Comparison of ENCODE assay signal across 1 cellular context in genomic region chr15:88605507-88606436, GRCh38.
TF ChIP-seq lines count a peak whose summit lies in the region.

No MANE protein-coding gene starts in this region.

TF ChIP-seq in HEK293, 187 proteins besides CTCF, POLR2A, EP300 and RAD21 (continued from another document):
- TF ChIP-seq PBX3 (CRISPR knock-in tag; IDR thresholded peaks at IDR 0.05) (peak; percentile 96), BCL11B (tag by site-specific recombination; IDR thresholded peaks at IDR 0.05; ENCODE audit: low read depth) (0 out of 2 replicates have a peak, but pooled peaks have one; percentile 51), ZBTB49 (tag by site-specific recombination; IDR thresholded peaks at IDR 0.05; ENCODE audit: low read depth) (no peak), ZNF423 (tag by site-specific recombination; IDR thresholded peaks at IDR 0.05) (peak; percentile 98), ZNF654 (tag by site-specific recombination; IDR thresholded peaks at IDR 0.05; ENCODE audit: low read depth) (no peak), ZNF645 (tag by site-specific recombination; IDR thresholded peaks at IDR 0.05) (no peak), ZSCAN16 (tag by site-specific recombination; IDR thresholded peaks at IDR 0.05) (no peak), ZNF473 (tag by site-specific recombination; IDR thresholded peaks at IDR 0.05) (no peak), ZNF354C (tag by site-specific recombination; IDR thresholded peaks at IDR 0.05; ENCODE audit: borderline replicate concordance, low read depth) (no peak), ZNF514 (tag by site-specific recombination; IDR thresholded peaks at IDR 0.05) (no peak), ZBTB48 (tag by site-specific recombination; IDR thresholded peaks at IDR 0.05) (peak; percentile 81)
